Comparison of ENCODE assay signal across 8 cellular contexts in the genomic region with DNA sequence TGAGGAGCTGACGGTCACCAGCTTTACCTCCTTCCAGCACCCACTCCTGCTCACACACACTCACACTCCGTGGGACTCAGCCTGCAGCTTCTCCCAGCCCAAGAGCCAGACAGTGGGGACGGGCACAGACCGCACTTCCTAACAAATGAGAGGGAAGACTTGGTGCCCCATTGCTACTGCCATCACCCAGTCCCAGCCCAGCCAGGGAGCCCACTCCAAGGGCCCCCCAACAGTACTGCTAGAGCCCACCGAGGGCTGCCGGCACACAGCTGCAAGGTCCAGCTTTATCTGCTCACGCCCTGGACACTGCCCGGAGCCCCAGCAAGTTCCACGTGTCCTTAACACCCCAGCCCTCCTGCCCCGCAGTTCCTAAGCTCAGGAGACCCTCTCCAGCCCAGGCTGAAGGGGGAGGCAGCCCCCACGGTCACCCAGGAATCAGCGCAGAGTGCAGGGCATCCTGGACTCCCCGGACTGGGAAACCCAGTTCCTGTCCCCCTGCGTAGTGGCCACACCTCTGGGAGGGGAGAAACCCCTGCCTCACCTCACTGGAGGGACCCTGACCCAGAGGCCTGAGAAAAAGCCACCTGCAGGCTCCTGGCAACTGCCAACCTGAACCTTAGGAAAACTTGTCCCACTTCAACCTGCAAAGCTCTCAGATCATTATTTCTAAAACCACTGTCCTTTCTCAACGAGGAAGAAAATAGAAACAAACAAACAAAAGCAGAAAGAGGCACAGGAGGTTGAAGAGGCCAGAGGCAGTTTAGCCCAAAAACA. TPM values are rescaled to one million over a fixed set of nuclear protein-coding genes. Genes with fewer than 3 reads are reported as not detected.
A peak's percentile ranks its signal among the peaks of the same experiment; 100 is the strongest.
DNase-seq lines count a peak whose midpoint lies in the region; ATAC-seq, FAIRE-seq and TF ChIP-seq lines count a peak whose summit lies in the region.
"Not testable (repeated sequence)": the region's sequence is repeated elsewhere in the genome, so short reads cannot be mapped to it uniquely, and the experiment has no call there.

No MANE protein-coding gene starts in this region.

- peaks cover 10% of the 10 kb centered on the region for H4K20me1 ChIP-seq in astrocyte (ENCODE audit: insufficient read depth, low read length)

- not testable (repeated sequence) for H3K4me1 ChIP-seq in astrocyte (ENCODE audit: insufficient read depth, low read length); ovary (ENCODE audit: insufficient read depth); thymus (ENCODE audit: control insufficient read depth, insufficient read depth, low read length)
- H3K4me1 ChIP-seq in left lung = peaks cover 0 to 28% of the 10 kb centered on the region in 2 donors

- not testable (repeated sequence) for H3K9me3 ChIP-seq in astrocyte (ENCODE audit: insufficient read depth, low read depth, low read length); left lung; ovary; thymus (ENCODE audit: control insufficient read depth)

- H3K27ac Mint-ChIP-seq in CD14-positive monocyte = peak overlapping the region in 2 of 7 donors; percentile 22 to 41
- peak overlapping the region in 1 of 3 donors; percentile 53 for H3K27ac Mint-ChIP-seq in IgD-negative memory B cell
- peak overlapping the region; percentile 20 for H3K27ac Mint-ChIP-seq in astrocyte (ENCODE audit: unreplicated experiment)

- ATAC-seq in left lung = not testable (repeated sequence)

- H3K4me3 Mint-ChIP-seq in CD14-positive monocyte (peak overlapping the region; percentile 82 to 86), IgD-negative memory B cell (peak overlapping the region; percentile 84 to 95 (median 88)), astrocyte (ENCODE audit: unreplicated experiment) (peak overlapping the region; percentile 88)

- peak overlapping the region; percentile 68 for H3K4me3 ChIP-seq in astrocyte (ENCODE audit: insufficient read depth, low read depth, low read length)
- H3K4me3 ChIP-seq in left lung = peak overlapping the region; percentile 66 to 74
- peak overlapping the region; percentile 67 for H3K4me3 ChIP-seq in ovary
- peak overlapping the region; percentile 88 for H3K4me3 ChIP-seq in thymus (ENCODE audit: low read length)

- H3K36me3 Mint-ChIP-seq in CD14-positive monocyte; IgD-negative memory B cell; astrocyte (ENCODE audit: low read depth, unreplicated experiment): not testable (repeated sequence)

- H3K9ac ChIP-seq in astrocyte (ENCODE audit: low read length) = peak overlapping the region; percentile 81

- intact Hi-C loops in CD14-positive monocyte (cut with micrococcal nuclease) (loop anchor here in 1 of 2 donors (10.0 kb wide), 2 partner anchors 217 to 517 kb away; a partner anchor contains a TSS), ovary (cut with DNase I) (loop anchor here in 1 of 4 donors (10.0 kb wide), 1 partner anchor 237 kb away; a partner anchor contains a TSS)
- intact Hi-C loops in left lung (cut with DNase I) = not testable (repeated sequence)

- peak overlapping the region; percentile 66 for H3K27ac ChIP-seq in VCaP
- not testable (repeated sequence) for H3K27ac ChIP-seq in astrocyte (ENCODE audit: low read depth, low read length); left lung; ovary; thymus (ENCODE audit: low read depth)
- peak overlapping the region; percentile 32 for H3K27ac ChIP-seq in epithelial cell of prostate

- TF ChIP-seq POLR2A in ovary (IDR thresholded peaks at IDR 0.05) = not testable (repeated sequence)

- not testable (repeated sequence) for H3K27me3 ChIP-seq in astrocyte (ENCODE audit: insufficient read depth, low read length); ovary; thymus (ENCODE audit: control insufficient read depth, insufficient read depth)
- peaks cover 0 to 42% of the 10 kb centered on the region in 2 donors for H3K27me3 ChIP-seq in left lung

- H3K4me2 ChIP-seq in astrocyte (ENCODE audit: low read length) = peak overlapping the region; percentile 90

- peaks cover 23% of the 10 kb centered on the region for H3K79me2 ChIP-seq in astrocyte (ENCODE audit: insufficient read depth, low read length)

- 46 to 73% (median 58%) methylated on average over 13 to 15 of the region's 15 CpGs for WGBS in ovary, 3 donors
- 92% methylated on average over 14 of the region's 15 CpGs for WGBS in thymus

- TF ChIP-seq EP300 in ovary (IDR thresholded peaks at IDR 0.05) = not testable (repeated sequence)

- H3K9me3 Mint-ChIP-seq in CD14-positive monocyte; IgD-negative memory B cell; astrocyte (ENCODE audit: unreplicated experiment): not testable (repeated sequence)

- not testable (repeated sequence) for H3K36me3 ChIP-seq in astrocyte (ENCODE audit: insufficient read depth, low read length); left lung; ovary; thymus (ENCODE audit: control insufficient read depth, insufficient read depth)

- H3K4me1 Mint-ChIP-seq in CD14-positive monocyte (peaks cover 16% of the 10 kb centered on the region), IgD-negative memory B cell (peaks cover 6 to 23% (median 17%) of the 10 kb centered on the region in 3 donors)
- H3K4me1 Mint-ChIP-seq in astrocyte (ENCODE audit: low read depth, unreplicated experiment) = not testable (repeated sequence)

- TF ChIP-seq CTCF in CD14-positive monocyte (IDR thresholded peaks at IDR 0.05); VCaP (conservative IDR thresholded peaks at IDR 0.05); astrocyte (IDR thresholded peaks at IDR 0.05; ENCODE audit: insufficient read depth, low read depth, low read length); left lung (IDR thresholded peaks at IDR 0.05); ovary (IDR thresholded peaks at IDR 0.05): not testable (repeated sequence)

- not testable (repeated sequence) for FAIRE-seq in astrocyte (lab: Jason Lieb, UNC)

- not testable (repeated sequence) for DNase-seq in CD14-positive monocyte (ENCODE audit: low spot score); astrocyte (ENCODE audit: low read depth); epithelial cell of prostate (ENCODE audit: low read depth, low spot score); left lung; ovary

- peaks cover 31 to 48% (median 38%) of the 10 kb centered on the region in 3 donors for H3K27me3 Mint-ChIP-seq in CD14-positive monocyte (ENCODE audit: low read depth in 3 of 3)
- H3K27me3 Mint-ChIP-seq in IgD-negative memory B cell; astrocyte (ENCODE audit: low read depth, unreplicated experiment): not testable (repeated sequence)

- H2AFZ ChIP-seq in astrocyte (ENCODE audit: low read depth, low read length) = peak overlapping the region; percentile 86

RNA-seq across cellular contexts. Expression of a gene that starts 1.6 kb away (rescaled TPM):
- polyA plus RNA-seq in CD14-positive monocyte (under 1 TPM in 1 of 2 donors, not detected in 1; 0.37 TPM), IgD-negative memory B cell (7.6 TPM), ovary (10 to 100 TPM; 56.3 to 78.9 TPM), thymus (66.5 TPM)
- total RNA-seq in astrocyte (55.8 and 61.6 TPM in 2 replicates), left lung (10 to 100 TPM; 45.7 to 56.8 TPM), ovary (100 to 1,000 TPM in 4 of 7 donors, 10 to 100 TPM in 3; 59.8 to 144 (median 109) TPM)
